Comparison of ENCODE assay signal across 20 cellular contexts in genomic region chr13:65188691-65189090, GRCh38.
DNase-seq lines count a peak whose midpoint lies in the region; ATAC-seq, FAIRE-seq and TF ChIP-seq lines count a peak whose summit lies in the region.
"Had no signal": no experiment of that assay in that cellular context is flagged by ENCODE, and none has a peak within 500 bp of the region (broad histone marks: within the 10 kb centered on the region; RNA-seq: fewer than 3 reads in every experiment).

No MANE protein-coding gene starts in this region.

- no peaks in the 10 kb centered on the region for H4K20me1 ChIP-seq in H1 (replicated peaks in 1 of 2; ENCODE audit: control insufficient read depth in 1 of 2, insufficient read depth in 2 of 2, low read length in 2 of 2)
- H4K20me1 ChIP-seq in hepatocyte (ENCODE audit: insufficient read depth, poor library complexity, severe bottlenecking): no peaks in the 10 kb centered on the region

- H3K14ac ChIP-seq in H1 (ENCODE audit: insufficient read length) (no peak overlapping the region), neuronal stem cell (ENCODE audit: low read length) (no peak overlapping the region)

- H3K4me3 ChIP-seq in SJCRH30: no peak overlapping the region
- H3K4me3 ChIP-seq in astrocyte of the spinal cord (ENCODE audit: low read depth, low read length): no peak overlapping the region
- no peak overlapping the region for H3K4me3 ChIP-seq in H1 (ENCODE audit: extremely low read depth in 1 of 4, insufficient read depth in 2 of 4, low read depth in 3 of 4, low read length in 4 of 4)
- no peak overlapping the region for H3K4me3 ChIP-seq in neuronal stem cell (ENCODE audit: low read length in 2 of 2)
- H3K4me3 ChIP-seq in hepatocyte: no peak overlapping the region
- H3K4me3 ChIP-seq: GM12878 had no signal

- H3K4me1 ChIP-seq in SJCRH30 (peaks cover 13% of the 10 kb centered on the region; the same call in 1 of the 2 replicates), H1 (replicated peaks in 1 of 4; ENCODE audit: control insufficient read depth in 3 of 4, insufficient read depth in 4 of 4, low read length in 3 of 4) (no peaks in the 10 kb centered on the region), neuronal stem cell (ENCODE audit: control insufficient read depth in 2 of 2, insufficient read depth in 1 of 2, low read depth in 1 of 2, low read length in 2 of 2) (no peaks in the 10 kb centered on the region), hepatocyte (ENCODE audit: insufficient read depth) (no peaks in the 10 kb centered on the region)
- H3K4me1 ChIP-seq: Caco-2 had no signal

- no peaks in the 10 kb centered on the region for H3K79me2 ChIP-seq in H1 (ENCODE audit: control insufficient read depth in 1 of 2, insufficient read depth in 2 of 2, low read length in 2 of 2)
- no peaks in the 10 kb centered on the region for H3K79me2 ChIP-seq in hepatocyte

- H3K4ac ChIP-seq in H1 (replicated peaks; ENCODE audit: insufficient read length, low read depth, low read length) (no peak overlapping the region), neuronal stem cell (ENCODE audit: low read length) (no peak overlapping the region)

- TF ChIP-seq CTCF in astrocyte of the spinal cord (IDR thresholded peaks at IDR 0.05; ENCODE audit: low read depth, low read length) (no peak), H1 (IDR thresholded peaks at IDR 0.05; ENCODE audit: control extremely low read depth in 1 of 3, insufficient read depth in 1 of 3, low read depth in 1 of 3, low read length in 3 of 3) (no peak), hepatocyte (IDR thresholded peaks at IDR 0.05; ENCODE audit: poor library complexity) (no peak)

- H4K5ac ChIP-seq in H1 (ENCODE audit: insufficient read length, low read depth, low read length): no peak overlapping the region

- H4K91ac ChIP-seq in H1 (replicated peaks; ENCODE audit: insufficient read length, low read length) (no peak overlapping the region), neuronal stem cell (ENCODE audit: low read depth, low read length, poor library complexity) (no peak overlapping the region)

- H2BK15ac ChIP-seq in H1 (ENCODE audit: low read length) (no peak overlapping the region), neuronal stem cell (ENCODE audit: low read length) (no peak overlapping the region)

- 0 out of 2 replicates have a peak overlapping the region, but pooled peaks have one; percentile 40 for H2AFZ ChIP-seq in H1 (ENCODE audit: low read length)
- H2AFZ ChIP-seq in neuronal stem cell (ENCODE audit: low read length): peak overlapping the region; percentile 17
- no peak overlapping the region for H2AFZ ChIP-seq in hepatocyte

- no peak overlapping the region for H3K9ac ChIP-seq in H1 (replicated peaks in 1 of 4; ENCODE audit: extremely low read depth in 1 of 4, low read depth in 3 of 4, low read length in 3 of 4)
- no peak overlapping the region for H3K9ac ChIP-seq in neuronal stem cell (ENCODE audit: low read depth, low read length, poor library complexity)

- no peak for TF ChIP-seq RAD21 in H1 (IDR thresholded peaks at IDR 0.05 in 1 of 2, conservative IDR thresholded peaks at IDR 0.05 in 1 of 2; ENCODE audit: low read depth in 2 of 2, low read length in 2 of 2)

- in situ Hi-C loops in astrocyte of the spinal cord (cut with HindIII; ENCODE audit: low sequenced_read_pairs): no loop called here

- H3K23ac ChIP-seq in H1 (ENCODE audit: insufficient read length) (no peak overlapping the region), neuronal stem cell (ENCODE audit: low read depth, low read length, poor library complexity) (no peak overlapping the region)

- H2BK12ac ChIP-seq in H1 (ENCODE audit: low read depth, low read length) (no peak overlapping the region), neuronal stem cell (ENCODE audit: low read length) (no peak overlapping the region)

- WGBS in H1 (ENCODE audit: extremely low coverage in 1 of 2, insufficient coverage in 1 of 2, insufficient read length in 1 of 2, insufficient replicate concordance in 2 of 2, low coverage in 1 of 2, low lambda C conversion rate in 2 of 2, missing lambda C conversion rate in 1 of 2), 2 experiments: 94% methylated on average over 2 of the region's 2 CpGs; no CpG with 5 or more reads in 1 of the 2 experiments
- no CpG with 5 or more reads among the region's 2 CpGs for WGBS in neuronal stem cell (ENCODE audit: extremely low coverage in 2 of 2, insufficient read length in 2 of 2, insufficient replicate concordance in 1 of 2), 2 donors
- whole genome bisulfite sequencing in hepatocyte (ENCODE audit: low lambda C conversion rate, missing lambda C conversion rate): 88% methylated on average over 2 of the region's 2 CpGs

- H3K18ac ChIP-seq in H1 (ENCODE audit: extremely low read depth, low read length) (no peak overlapping the region), neuronal stem cell (ENCODE audit: low read length) (no peak overlapping the region)

- no peak overlapping the region for H2BK20ac ChIP-seq in H1 (ENCODE audit: low read length)

- H3K9me3 ChIP-seq in SJCRH30 (replicated peaks) (0 out of 2 replicates have a peak, but pooled peaks cover 4% of the 10 kb centered on the region), H1 (ENCODE audit: insufficient read depth in 2 of 2, low read depth in 1 of 2, low read length in 1 of 2) (peaks cover 0 to 2% of the 10 kb centered on the region in 2 experiments; a peak in 1 of 4 replicates), neuronal stem cell (replicated peaks in 1 of 2; ENCODE audit: control insufficient read depth in 2 of 2, insufficient read depth in 1 of 2, low read depth in 1 of 2, low read length in 2 of 2) (no peaks in the 10 kb centered on the region), hepatocyte (ENCODE audit: low read depth) (no peaks in the 10 kb centered on the region)
- H3K9me3 ChIP-seq: Caco-2 had no signal

- H2BK5ac ChIP-seq in H1 (ENCODE audit: low read depth, low read length) (no peak overlapping the region), neuronal stem cell (ENCODE audit: low read length) (no peak overlapping the region)

- no peak overlapping the region for H4K8ac ChIP-seq in H1 (ENCODE audit: extremely low read depth, insufficient read depth, low read length)
- no peak overlapping the region for H4K8ac ChIP-seq in neuronal stem cell (ENCODE audit: low read depth, low read length)

- DNase-seq in SJCRH30 (peak; percentile 60 to 78), astrocyte of the spinal cord (ENCODE audit: low read depth, low spot score) (peak; percentile 7), H1 (ENCODE audit: low read depth in 1 of 2, low spot score in 2 of 2) (no peak), neuronal stem cell (ENCODE audit: low spot score) (no peak), left cardiac atrium (no peak), C1 segment of cervical spinal cord (lab: John Stamatoyannopoulos, UW) (no peak), hepatocyte (ENCODE audit: low spot score) (no peak)
- DNase-seq: Caco-2; CD4-positive, CD25-positive, alpha-beta regulatory T cell; CD8-positive, alpha-beta T cell; DMS153; DND-41; EL; GDM1; H9 had no signal

- TF ChIP-seq EP300 in H1 (IDR thresholded peaks at IDR 0.05; ENCODE audit: borderline replicate concordance in 1 of 2, low read depth in 2 of 2, low read length in 2 of 2): no peak

- intact Hi-C loops in left cardiac atrium (cut with DNase I): no loop called here

- H3K56ac ChIP-seq in H1 (replicated peaks; ENCODE audit: insufficient read length, low read depth, low read length): no peak overlapping the region

- H3K36me3 ChIP-seq in SJCRH30 (no peaks in the 10 kb centered on the region), H1 (ENCODE audit: control insufficient read depth in 2 of 4, insufficient read depth in 4 of 4, low read length in 3 of 4) (no peaks in the 10 kb centered on the region), neuronal stem cell (replicated peaks in 1 of 2; ENCODE audit: control insufficient read depth in 2 of 2, insufficient read depth in 2 of 2, low read length in 2 of 2) (no peaks in the 10 kb centered on the region), hepatocyte (replicated peaks; ENCODE audit: insufficient read depth, low read depth) (no peaks in the 10 kb centered on the region)

- H3K79me1 ChIP-seq in H1 (ENCODE audit: low read depth, low read length) (no peaks in the 10 kb centered on the region), neuronal stem cell (ENCODE audit: low read depth, low read length) (no peaks in the 10 kb centered on the region)

- no peaks in the 10 kb centered on the region for H3K9me2 ChIP-seq in hepatocyte (replicated peaks; ENCODE audit: insufficient read depth)

- H2BK120ac ChIP-seq in H1 (replicated peaks; ENCODE audit: low read depth, low read length) (no peak overlapping the region), neuronal stem cell (ENCODE audit: low read depth, low read length) (no peak overlapping the region)

- peak overlapping the region; percentile 81 for H3K27ac ChIP-seq in SJCRH30
- H3K27ac ChIP-seq in H1 (ENCODE audit: low read depth, low read length): no peak overlapping the region
- no peak overlapping the region for H3K27ac ChIP-seq in neuronal stem cell (replicated peaks; ENCODE audit: low read length)
- no peak overlapping the region for H3K27ac ChIP-seq in hepatocyte
- H3K27ac ChIP-seq: C4-2B had no signal

- POLR2A ChIA-PET in H1 (lab: Charles Lee; ENCODE audit: partially characterized antibody): no interaction called here

- no peaks in the 10 kb centered on the region for H3K23me2 ChIP-seq in H1 (ENCODE audit: low read depth, low read length)

- ATAC-seq in left cardiac atrium (no peak), GM19395 (IDR thresholded peaks at IDR 0.05; ENCODE audit: unreplicated experiment) (no peak)
- ATAC-seq: CD8-positive, alpha-beta T cell; GM12878; HCT116 had no signal

- no peak for FAIRE-seq in H1 (lab: Jason Lieb, UNC)
- FAIRE-seq: GM12878, GM19239 had no signal

- H3K27me3 ChIP-seq in SJCRH30: no peaks in the 10 kb centered on the region
- H3K27me3 ChIP-seq in H1 (replicated peaks in 1 of 4; ENCODE audit: control insufficient read depth in 3 of 4, extremely low read depth in 1 of 4, insufficient read depth in 3 of 4, low read length in 3 of 4): no peaks in the 10 kb centered on the region
- H3K27me3 ChIP-seq in neuronal stem cell (ENCODE audit: control insufficient read depth in 3 of 3, insufficient read depth in 3 of 3, low read depth in 1 of 3, low read length in 3 of 3): no peaks in the 10 kb centered on the region
- H3K27me3 ChIP-seq in hepatocyte: no peaks in the 10 kb centered on the region

- H2AK5ac ChIP-seq in H1 (ENCODE audit: low read depth, low read length) (no peak overlapping the region), neuronal stem cell (ENCODE audit: low read depth, low read length) (no peak overlapping the region)

- no peak for TF ChIP-seq POLR2A in H1 (IDR thresholded peaks at IDR 0.05; ENCODE audit: control extremely low read depth in 1 of 2, low read depth in 2 of 2, low read length in 2 of 2)

- CTCF ChIA-PET in H1 (lab: Charles Lee; ENCODE audit: partially characterized antibody): interaction anchor here (0.5 kb wide), 1 partner anchor 211 kb away, joined by 3 read pairs; no protein-coding TSS in a partner anchor

- no peak overlapping the region for H3K4me2 ChIP-seq in H1 (ENCODE audit: insufficient read depth in 1 of 2, low read depth in 2 of 2, low read length in 2 of 2)
- no peak overlapping the region for H3K4me2 ChIP-seq in neuronal stem cell (ENCODE audit: insufficient read depth, low read length, poor library complexity, severe bottlenecking)
- no peak overlapping the region for H3K4me2 ChIP-seq in hepatocyte

TF ChIP-seq in H1, 55 proteins besides CTCF, POLR2A, EP300 and RAD21 (continues in another document):
- TF ChIP-seq CEBPB (IDR thresholded peaks at IDR 0.05; ENCODE audit: low read depth, low read length) (no peak), RNF2 (IDR thresholded peaks at IDR 0.05; ENCODE audit: borderline replicate concordance, low read depth, low read length, missing control alignments, poor library complexity, severe bottlenecking) (no peak)

Comparison
In these comparisons a context has a peak if more than half of its experiments do, and no peak if none do; other contexts are left out.
1. DNase-seq: peak in SJCRH30 (2 of 2) and astrocyte of the spinal cord (single experiment); none in H1 (0 of 2), neuronal stem cell (single experiment), left cardiac atrium (single experiment), C1 segment of cervical spinal cord (0 of 14) and hepatocyte (single experiment).